Comparison of ENCODE assay signal across 11 cellular contexts in genomic region chr3:144556392-144556791, GRCh38.
DNase-seq lines count a peak whose midpoint lies in the region; ATAC-seq and TF ChIP-seq lines count a peak whose summit lies in the region.
"Had no signal": no experiment of that assay in that cellular context is flagged by ENCODE, and none has a peak within 500 bp of the region (broad histone marks: within the 10 kb centered on the region; RNA-seq: fewer than 3 reads in every experiment).

No MANE protein-coding gene starts in this region.

- H3K9me3 ChIP-seq in WERI-Rb-1 (ENCODE audit: severe bottlenecking), result no peaks in the 10 kb centered on the region
- H3K9me3 ChIP-seq: sigmoid colon had no signal

- H3K36me3 ChIP-seq in WERI-Rb-1, result no peaks in the 10 kb centered on the region
- H3K36me3 ChIP-seq: sigmoid colon had no signal

- no peak overlapping the region for H3K27ac ChIP-seq in WERI-Rb-1
- H3K27ac ChIP-seq: sigmoid colon had no signal

- no peaks in the 10 kb centered on the region for H3K27me3 ChIP-seq in WERI-Rb-1 (ENCODE audit: insufficient read depth, low read depth, severe bottlenecking)
- H3K27me3 ChIP-seq: sigmoid colon had no signal

- ATAC-seq in GM21447 (IDR thresholded peaks at IDR 0.05; ENCODE audit: unreplicated experiment) (peak; percentile 89), HG03159 (IDR thresholded peaks at IDR 0.05; ENCODE audit: unreplicated experiment) (peak; percentile 82)

- DNase-seq in GM04503 (ENCODE audit: low read depth), result peak; percentile 7
- peak; percentile 37 for DNase-seq in RKO (ENCODE audit: low spot score)
- DNase-seq in WERI-Rb-1, result no peak
- DNase-seq in activated CD4-positive, alpha-beta T cell treated with anti-CD3 and anti-CD28 coated beads, Interleukin-2, amount 50 U/mL, for 1 hour, result no peak
- no peak for DNase-seq in NCI-H2107 (lab: John Stamatoyannopoulos, UW)
- DNase-seq in activated CD4-positive, CD25-positive, alpha-beta regulatory T cell (lab: John Stamatoyannopoulos, UW), result no peak
- DNase-seq: activated effector memory CD4-positive, alpha-beta T cell treated with anti-CD3 and anti-CD28 coated beads, Interleukin-2, amount 50 U/mL, for 16 hours; NCI-H2029; sigmoid colon had no signal

- no peak overlapping the region for H3K4me3 ChIP-seq in WERI-Rb-1 (ENCODE audit: low read depth, low read length)
- H3K4me3 ChIP-seq: sigmoid colon had no signal

- TF ChIP-seq CTCF in WERI-Rb-1 (IDR thresholded peaks at IDR 0.05; ENCODE audit: low read depth, low read length), result no peak

Comparison
In these comparisons a context has a peak if more than half of its experiments do, and no peak if none do; other contexts are left out.
1. DNase-seq: peak in GM04503 (single experiment) and RKO (single experiment); none in WERI-Rb-1 (single experiment), activated CD4-positive, alpha-beta T cell treated with anti-CD3 and anti-CD28 coated beads, Interleukin-2, amount 50 U/mL, for 1 hour (single experiment), NCI-H2107 (single experiment) and activated CD4-positive, CD25-positive, alpha-beta regulatory T cell (0 of 4).